1 cellular context compared by ENCODE assay signal in the genomic region with DNA sequence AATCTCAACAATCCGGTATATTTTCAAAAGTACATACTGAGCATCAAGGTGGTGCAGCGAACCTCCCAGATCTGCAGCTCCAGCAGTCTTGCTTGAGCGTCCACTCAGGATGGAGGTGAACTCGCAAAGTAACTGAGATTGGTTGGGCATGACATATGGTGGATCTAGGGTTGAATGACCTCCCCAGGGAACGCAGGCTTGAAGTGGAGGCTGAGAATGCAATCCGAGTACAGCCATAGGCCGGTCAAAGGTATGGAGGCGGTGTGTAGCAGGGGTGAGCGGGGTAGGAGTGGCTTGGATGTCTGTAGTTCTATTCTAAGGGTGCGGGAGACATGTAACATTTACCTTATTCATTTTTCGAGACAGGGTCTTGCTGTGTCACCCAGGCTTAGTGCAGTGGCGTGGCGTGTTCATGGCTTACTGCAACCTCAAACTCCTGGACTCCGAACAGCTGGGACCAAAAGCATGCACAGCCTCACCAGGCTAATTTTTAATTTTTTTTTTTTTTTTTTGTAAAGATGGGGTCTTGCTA.
TF ChIP-seq lines count a peak whose summit lies in the region.

No MANE protein-coding gene starts in this region.

TF ChIP-seq in HepG2, 621 proteins besides CTCF, POLR2A, EP300 and RAD21 (continues in another document):
- TF ChIP-seq, protein P1, sequence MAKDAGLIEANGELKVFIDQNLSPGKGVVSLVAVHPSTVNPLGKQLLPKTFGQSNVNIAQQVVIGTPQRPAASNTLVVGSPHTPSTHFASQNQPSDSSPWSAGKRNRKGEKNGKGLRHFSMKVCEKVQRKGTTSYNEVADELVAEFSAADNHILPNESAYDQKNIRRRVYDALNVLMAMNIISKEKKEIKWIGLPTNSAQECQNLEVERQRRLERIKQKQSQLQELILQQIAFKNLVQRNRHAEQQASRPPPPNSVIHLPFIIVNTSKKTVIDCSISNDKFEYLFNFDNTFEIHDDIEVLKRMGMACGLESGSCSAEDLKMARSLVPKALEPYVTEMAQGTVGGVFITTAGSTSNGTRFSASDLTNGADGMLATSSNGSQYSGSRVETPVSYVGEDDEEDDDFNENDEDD (CRISPR knock-in tag; IDR thresholded peaks at IDR 0.05; ENCODE audit: borderline replicate concordance) = no peak
- no peak for TF ChIP-seq ZNF589 (CRISPR knock-in tag; conservative IDR thresholded peaks at IDR 0.05)
- TF ChIP-seq SIN3A (IDR thresholded peaks at IDR 0.05; ENCODE audit: borderline replicate concordance, low read depth, low read length) = peak; percentile 19; the same call in 1 of the 2 replicates
- 0 out of 2 replicates have a peak, but pooled peaks have one; percentile 46 for TF ChIP-seq HOXA7 (CRISPR knock-in tag; IDR thresholded peaks at IDR 0.05)
- TF ChIP-seq, protein P2, sequence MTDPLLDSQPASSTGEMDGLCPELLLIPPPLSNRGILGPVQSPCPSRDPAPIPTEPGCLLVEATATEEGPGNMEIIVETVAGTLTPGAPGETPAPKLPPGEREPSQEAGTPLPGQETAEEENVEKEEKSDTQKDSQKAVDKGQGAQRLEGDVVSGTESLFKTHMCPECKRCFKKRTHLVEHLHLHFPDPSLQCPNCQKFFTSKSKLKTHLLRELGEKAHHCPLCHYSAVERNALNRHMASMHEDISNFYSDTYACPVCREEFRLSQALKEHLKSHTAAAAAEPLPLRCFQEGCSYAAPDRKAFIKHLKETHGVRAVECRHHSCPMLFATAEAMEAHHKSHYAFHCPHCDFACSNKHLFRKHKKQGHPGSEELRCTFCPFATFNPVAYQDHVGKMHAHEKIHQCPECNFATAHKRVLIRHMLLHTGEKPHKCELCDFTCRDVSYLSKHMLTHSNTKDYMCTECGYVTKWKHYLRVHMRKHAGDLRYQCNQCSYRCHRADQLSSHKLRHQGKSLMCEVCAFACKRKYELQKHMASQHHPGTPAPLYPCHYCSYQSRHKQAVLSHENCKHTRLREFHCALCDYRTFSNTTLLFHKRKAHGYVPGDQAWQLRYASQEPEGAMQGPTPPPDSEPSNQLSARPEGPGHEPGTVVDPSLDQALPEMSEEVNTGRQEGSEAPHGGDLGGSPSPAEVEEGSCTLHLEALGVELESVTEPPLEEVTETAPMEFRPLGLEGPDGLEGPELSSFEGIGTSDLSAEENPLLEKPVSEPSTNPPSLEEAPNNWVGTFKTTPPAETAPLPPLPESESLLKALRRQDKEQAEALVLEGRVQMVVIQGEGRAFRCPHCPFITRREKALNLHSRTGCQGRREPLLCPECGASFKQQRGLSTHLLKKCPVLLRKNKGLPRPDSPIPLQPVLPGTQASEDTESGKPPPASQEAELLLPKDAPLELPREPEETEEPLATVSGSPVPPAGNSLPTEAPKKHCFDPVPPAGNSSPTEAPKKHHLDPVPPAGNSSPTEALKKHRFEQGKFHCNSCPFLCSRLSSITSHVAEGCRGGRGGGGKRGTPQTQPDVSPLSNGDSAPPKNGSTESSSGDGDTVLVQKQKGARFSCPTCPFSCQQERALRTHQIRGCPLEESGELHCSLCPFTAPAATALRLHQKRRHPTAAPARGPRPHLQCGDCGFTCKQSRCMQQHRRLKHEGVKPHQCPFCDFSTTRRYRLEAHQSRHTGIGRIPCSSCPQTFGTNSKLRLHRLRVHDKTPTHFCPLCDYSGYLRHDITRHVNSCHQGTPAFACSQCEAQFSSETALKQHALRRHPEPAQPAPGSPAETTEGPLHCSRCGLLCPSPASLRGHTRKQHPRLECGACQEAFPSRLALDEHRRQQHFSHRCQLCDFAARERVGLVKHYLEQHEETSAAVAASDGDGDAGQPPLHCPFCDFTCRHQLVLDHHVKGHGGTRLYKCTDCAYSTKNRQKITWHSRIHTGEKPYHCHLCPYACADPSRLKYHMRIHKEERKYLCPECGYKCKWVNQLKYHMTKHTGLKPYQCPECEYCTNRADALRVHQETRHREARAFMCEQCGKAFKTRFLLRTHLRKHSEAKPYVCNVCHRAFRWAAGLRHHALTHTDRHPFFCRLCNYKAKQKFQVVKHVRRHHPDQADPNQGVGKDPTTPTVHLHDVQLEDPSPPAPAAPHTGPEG (CRISPR knock-in tag; IDR thresholded peaks at IDR 0.05) = no peak
- TF ChIP-seq ZNF160 (CRISPR knock-in tag; IDR thresholded peaks at IDR 0.05) = no peak
- TF ChIP-seq, protein P3, sequence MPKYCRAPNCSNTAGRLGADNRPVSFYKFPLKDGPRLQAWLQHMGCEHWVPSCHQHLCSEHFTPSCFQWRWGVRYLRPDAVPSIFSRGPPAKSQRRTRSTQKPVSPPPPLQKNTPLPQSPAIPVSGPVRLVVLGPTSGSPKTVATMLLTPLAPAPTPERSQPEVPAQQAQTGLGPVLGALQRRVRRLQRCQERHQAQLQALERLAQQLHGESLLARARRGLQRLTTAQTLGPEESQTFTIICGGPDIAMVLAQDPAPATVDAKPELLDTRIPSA (CRISPR knock-in tag; IDR thresholded peaks at IDR 0.05; ENCODE audit: borderline replicate concordance) = no peak
- TF ChIP-seq, protein P4, sequence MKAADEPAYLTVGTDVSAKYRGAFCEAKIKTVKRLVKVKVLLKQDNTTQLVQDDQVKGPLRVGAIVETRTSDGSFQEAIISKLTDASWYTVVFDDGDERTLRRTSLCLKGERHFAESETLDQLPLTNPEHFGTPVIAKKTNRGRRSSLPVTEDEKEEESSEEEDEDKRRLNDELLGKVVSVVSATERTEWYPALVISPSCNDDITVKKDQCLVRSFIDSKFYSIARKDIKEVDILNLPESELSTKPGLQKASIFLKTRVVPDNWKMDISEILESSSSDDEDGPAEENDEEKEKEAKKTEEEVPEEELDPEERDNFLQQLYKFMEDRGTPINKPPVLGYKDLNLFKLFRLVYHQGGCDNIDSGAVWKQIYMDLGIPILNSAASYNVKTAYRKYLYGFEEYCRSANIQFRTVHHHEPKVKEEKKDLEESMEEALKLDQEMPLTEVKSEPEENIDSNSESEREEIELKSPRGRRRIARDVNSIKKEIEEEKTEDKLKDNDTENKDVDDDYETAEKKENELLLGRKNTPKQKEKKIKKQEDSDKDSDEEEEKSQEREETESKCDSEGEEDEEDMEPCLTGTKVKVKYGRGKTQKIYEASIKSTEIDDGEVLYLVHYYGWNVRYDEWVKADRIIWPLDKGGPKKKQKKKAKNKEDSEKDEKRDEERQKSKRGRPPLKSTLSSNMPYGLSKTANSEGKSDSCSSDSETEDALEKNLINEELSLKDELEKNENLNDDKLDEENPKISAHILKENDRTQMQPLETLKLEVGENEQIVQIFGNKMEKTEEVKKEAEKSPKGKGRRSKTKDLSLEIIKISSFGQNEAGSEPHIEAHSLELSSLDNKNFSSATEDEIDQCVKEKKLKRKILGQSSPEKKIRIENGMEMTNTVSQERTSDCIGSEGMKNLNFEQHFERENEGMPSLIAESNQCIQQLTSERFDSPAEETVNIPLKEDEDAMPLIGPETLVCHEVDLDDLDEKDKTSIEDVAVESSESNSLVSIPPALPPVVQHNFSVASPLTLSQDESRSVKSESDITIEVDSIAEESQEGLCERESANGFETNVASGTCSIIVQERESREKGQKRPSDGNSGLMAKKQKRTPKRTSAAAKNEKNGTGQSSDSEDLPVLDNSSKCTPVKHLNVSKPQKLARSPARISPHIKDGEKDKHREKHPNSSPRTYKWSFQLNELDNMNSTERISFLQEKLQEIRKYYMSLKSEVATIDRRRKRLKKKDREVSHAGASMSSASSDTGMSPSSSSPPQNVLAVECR (CRISPR knock-in tag; IDR thresholded peaks at IDR 0.05; ENCODE audit: borderline replicate concordance) = no peak
- 0 out of 2 replicates have a peak, but pooled peaks have one; percentile 66 for TF ChIP-seq ZNF44 (CRISPR knock-in tag; IDR thresholded peaks at IDR 0.05)
- TF ChIP-seq, protein P5, sequence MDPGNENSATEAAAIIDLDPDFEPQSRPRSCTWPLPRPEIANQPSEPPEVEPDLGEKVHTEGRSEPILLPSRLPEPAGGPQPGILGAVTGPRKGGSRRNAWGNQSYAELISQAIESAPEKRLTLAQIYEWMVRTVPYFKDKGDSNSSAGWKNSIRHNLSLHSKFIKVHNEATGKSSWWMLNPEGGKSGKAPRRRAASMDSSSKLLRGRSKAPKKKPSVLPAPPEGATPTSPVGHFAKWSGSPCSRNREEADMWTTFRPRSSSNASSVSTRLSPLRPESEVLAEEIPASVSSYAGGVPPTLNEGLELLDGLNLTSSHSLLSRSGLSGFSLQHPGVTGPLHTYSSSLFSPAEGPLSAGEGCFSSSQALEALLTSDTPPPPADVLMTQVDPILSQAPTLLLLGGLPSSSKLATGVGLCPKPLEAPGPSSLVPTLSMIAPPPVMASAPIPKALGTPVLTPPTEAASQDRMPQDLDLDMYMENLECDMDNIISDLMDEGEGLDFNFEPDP (CRISPR knock-in tag; conservative IDR thresholded peaks at IDR 0.05) = no peak
- no peak for TF ChIP-seq KLF13 (CRISPR knock-in tag; IDR thresholded peaks at IDR 0.05)
- TF ChIP-seq RXRB (CRISPR knock-in tag; IDR thresholded peaks at IDR 0.05; ENCODE audit: borderline replicate concordance) = 0 out of 2 replicates have a peak, but pooled peaks have one; percentile 22
- no peak for TF ChIP-seq TEAD2 (CRISPR knock-in tag; IDR thresholded peaks at IDR 0.05)
- TF ChIP-seq SP4 (CRISPR knock-in tag; IDR thresholded peaks at IDR 0.05) = no peak
- no peak for TF ChIP-seq ZKSCAN8 (CRISPR knock-in tag; IDR thresholded peaks at IDR 0.05; ENCODE audit: borderline replicate concordance)
- TF ChIP-seq, protein P6, sequence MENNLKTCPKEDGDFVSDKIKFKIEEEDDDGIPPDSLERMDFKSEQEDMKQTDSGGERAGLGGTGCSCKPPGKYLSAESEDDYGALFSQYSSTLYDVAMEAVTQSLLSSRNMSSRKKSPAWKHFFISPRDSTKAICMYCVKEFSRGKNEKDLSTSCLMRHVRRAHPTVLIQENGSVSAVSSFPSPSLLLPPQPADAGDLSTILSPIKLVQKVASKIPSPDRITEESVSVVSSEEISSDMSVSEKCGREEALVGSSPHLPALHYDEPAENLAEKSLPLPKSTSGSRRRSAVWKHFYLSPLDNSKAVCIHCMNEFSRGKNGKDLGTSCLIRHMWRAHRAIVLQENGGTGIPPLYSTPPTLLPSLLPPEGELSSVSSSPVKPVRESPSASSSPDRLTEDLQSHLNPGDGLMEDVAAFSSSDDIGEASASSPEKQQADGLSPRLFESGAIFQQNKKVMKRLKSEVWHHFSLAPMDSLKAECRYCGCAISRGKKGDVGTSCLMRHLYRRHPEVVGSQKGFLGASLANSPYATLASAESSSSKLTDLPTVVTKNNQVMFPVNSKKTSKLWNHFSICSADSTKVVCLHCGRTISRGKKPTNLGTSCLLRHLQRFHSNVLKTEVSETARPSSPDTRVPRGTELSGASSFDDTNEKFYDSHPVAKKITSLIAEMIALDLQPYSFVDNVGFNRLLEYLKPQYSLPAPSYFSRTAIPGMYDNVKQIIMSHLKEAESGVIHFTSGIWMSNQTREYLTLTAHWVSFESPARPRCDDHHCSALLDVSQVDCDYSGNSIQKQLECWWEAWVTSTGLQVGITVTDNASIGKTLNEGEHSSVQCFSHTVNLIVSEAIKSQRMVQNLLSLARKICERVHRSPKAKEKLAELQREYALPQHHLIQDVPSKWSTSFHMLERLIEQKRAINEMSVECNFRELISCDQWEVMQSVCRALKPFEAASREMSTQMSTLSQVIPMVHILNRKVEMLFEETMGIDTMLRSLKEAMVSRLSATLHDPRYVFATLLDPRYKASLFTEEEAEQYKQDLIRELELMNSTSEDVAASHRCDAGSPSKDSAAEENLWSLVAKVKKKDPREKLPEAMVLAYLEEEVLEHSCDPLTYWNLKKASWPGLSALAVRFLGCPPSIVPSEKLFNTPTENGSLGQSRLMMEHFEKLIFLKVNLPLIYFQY (CRISPR knock-in tag; IDR thresholded peaks at IDR 0.05; ENCODE audit: borderline replicate concordance) = no peak
- TF ChIP-seq ZNF12 (CRISPR knock-in tag; IDR thresholded peaks at IDR 0.05) = no peak
- TF ChIP-seq MAFG (CRISPR knock-in tag; IDR thresholded peaks at IDR 0.05) = no peak
- TF ChIP-seq TARDBP (CRISPR knock-in tag; IDR thresholded peaks at IDR 0.05) = no peak
- TF ChIP-seq U2AF2 (IDR thresholded peaks at IDR 0.05; ENCODE audit: low read depth, low read length) = no peak
- TF ChIP-seq, protein P7, sequence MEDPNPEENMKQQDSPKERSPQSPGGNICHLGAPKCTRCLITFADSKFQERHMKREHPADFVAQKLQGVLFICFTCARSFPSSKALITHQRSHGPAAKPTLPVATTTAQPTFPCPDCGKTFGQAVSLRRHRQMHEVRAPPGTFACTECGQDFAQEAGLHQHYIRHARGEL (CRISPR knock-in tag; IDR thresholded peaks at IDR 0.05) = no peak
- TF ChIP-seq, protein P8, sequence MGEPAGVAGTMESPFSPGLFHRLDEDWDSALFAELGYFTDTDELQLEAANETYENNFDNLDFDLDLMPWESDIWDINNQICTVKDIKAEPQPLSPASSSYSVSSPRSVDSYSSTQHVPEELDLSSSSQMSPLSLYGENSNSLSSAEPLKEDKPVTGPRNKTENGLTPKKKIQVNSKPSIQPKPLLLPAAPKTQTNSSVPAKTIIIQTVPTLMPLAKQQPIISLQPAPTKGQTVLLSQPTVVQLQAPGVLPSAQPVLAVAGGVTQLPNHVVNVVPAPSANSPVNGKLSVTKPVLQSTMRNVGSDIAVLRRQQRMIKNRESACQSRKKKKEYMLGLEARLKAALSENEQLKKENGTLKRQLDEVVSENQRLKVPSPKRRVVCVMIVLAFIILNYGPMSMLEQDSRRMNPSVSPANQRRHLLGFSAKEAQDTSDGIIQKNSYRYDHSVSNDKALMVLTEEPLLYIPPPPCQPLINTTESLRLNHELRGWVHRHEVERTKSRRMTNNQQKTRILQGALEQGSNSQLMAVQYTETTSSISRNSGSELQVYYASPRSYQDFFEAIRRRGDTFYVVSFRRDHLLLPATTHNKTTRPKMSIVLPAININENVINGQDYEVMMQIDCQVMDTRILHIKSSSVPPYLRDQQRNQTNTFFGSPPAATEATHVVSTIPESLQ (CRISPR knock-in tag; conservative IDR thresholded peaks at IDR 0.05) = no peak
- TF ChIP-seq, protein P9, sequence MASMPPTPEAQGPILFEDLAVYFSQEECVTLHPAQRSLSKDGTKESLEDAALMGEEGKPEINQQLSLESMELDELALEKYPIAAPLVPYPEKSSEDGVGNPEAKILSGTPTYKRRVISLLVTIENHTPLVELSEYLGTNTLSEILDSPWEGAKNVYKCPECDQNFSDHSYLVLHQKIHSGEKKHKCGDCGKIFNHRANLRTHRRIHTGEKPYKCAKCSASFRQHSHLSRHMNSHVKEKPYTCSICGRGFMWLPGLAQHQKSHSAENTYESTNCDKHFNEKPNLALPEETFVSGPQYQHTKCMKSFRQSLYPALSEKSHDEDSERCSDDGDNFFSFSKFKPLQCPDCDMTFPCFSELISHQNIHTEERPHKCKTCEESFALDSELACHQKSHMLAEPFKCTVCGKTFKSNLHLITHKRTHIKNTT (CRISPR knock-in tag; IDR thresholded peaks at IDR 0.05) = no peak
- TF ChIP-seq FOXJ3 (CRISPR knock-in tag; IDR thresholded peaks at IDR 0.05; ENCODE audit: borderline replicate concordance) = no peak
- TF ChIP-seq CREB1 (IDR thresholded peaks at IDR 0.05) = no peak
- TF ChIP-seq CREB1 (CRISPR knock-in tag; IDR thresholded peaks at IDR 0.05) = peak; percentile 50; the same call in 1 of the 2 replicates
- no peak for TF ChIP-seq ZNF577 (CRISPR knock-in tag; IDR thresholded peaks at IDR 0.05; ENCODE audit: borderline replicate concordance, low read depth)
- TF ChIP-seq, protein P10, sequence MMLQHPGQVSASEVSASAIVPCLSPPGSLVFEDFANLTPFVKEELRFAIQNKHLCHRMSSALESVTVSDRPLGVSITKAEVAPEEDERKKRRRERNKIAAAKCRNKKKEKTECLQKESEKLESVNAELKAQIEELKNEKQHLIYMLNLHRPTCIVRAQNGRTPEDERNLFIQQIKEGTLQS (CRISPR knock-in tag; IDR thresholded peaks at IDR 0.05) = no peak
- TF ChIP-seq HNRNPLL (IDR thresholded peaks at IDR 0.05; ENCODE audit: low read depth, low read length, poor library complexity, severe bottlenecking) = no peak
- no peak for TF ChIP-seq ZNF556 (CRISPR knock-in tag; IDR thresholded peaks at IDR 0.05; ENCODE audit: borderline replicate concordance)
- no peak for TF ChIP-seq NR3C1 (CRISPR knock-in tag; IDR thresholded peaks at IDR 0.05)
- TF ChIP-seq NCOA1 (CRISPR knock-in tag; IDR thresholded peaks at IDR 0.05) = no peak
